9 cellular contexts compared by ENCODE assay signal in the genomic region with DNA sequence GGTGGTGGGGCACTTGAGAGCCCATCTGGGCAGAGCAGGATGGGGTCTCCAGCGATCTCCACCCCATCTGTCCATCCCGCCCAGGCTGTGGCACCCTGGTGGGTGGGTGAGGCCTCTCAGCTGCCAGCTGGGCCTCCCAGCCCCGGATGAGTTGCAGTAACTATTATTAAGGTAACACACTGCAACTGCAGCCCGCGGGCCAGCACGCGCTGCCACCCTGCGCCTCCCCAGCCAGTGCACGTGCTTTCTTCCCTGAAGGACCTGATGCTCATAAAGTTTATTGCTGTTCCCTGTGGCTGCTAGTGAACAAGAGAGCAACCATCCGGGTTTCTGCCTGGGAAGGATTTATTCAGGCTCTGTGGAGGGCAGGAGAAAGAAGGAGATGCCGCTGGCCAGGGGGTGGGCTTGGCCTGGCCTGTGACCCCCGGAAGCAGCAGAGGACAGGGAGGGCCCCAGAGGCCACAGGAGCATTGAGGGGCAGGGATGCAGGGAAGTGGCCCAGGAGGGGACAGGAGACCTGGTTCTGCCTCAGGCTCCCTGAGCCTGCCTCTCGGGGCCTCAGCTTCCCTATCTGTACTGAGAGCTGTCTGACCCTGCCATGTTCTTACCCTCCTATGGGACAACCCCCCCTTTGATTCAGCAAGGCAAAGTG. TPM values are rescaled to one million over a fixed set of nuclear protein-coding genes. Genes with fewer than 3 reads are reported as not detected.
DNase-seq lines count a peak whose midpoint lies in the region; ATAC-seq and TF ChIP-seq lines count a peak whose summit lies in the region.
"Had no signal": no experiment of that assay in that cellular context is flagged by ENCODE, and none has a peak within 500 bp of the region (broad histone marks: within the 10 kb centered on the region; RNA-seq: fewer than 3 reads in every experiment).

No MANE protein-coding gene starts in this region.

- no peak for TF ChIP-seq POLR2A in HCT116 (IDR thresholded peaks at IDR 0.05; ENCODE audit: borderline replicate concordance, extremely low read depth, insufficient read depth, insufficient read length)

- TF ChIP-seq CTCF in HCT116 (IDR thresholded peaks at IDR 0.05 in 2 of 3, conservative IDR thresholded peaks at IDR 0.05 in 1 of 3; ENCODE audit: borderline replicate concordance in 1 of 3, insufficient read depth in 1 of 3, low read depth in 2 of 3, low read length in 2 of 3) = no peak
- no peak for TF ChIP-seq CTCF in PC-9 (conservative IDR thresholded peaks at IDR 0.05)
- TF ChIP-seq CTCF in left ventricle myocardium inferior (IDR thresholded peaks at IDR 0.05; ENCODE audit: borderline replicate concordance) = no peak

- H3K4me2 ChIP-seq in HCT116 (ENCODE audit: low read length) (no peak overlapping the region), PC-9 (peak overlapping the region; percentile 61)

- intact Hi-C loops in HCT116 (cut with micrococcal nuclease) (loop anchor here (1.0 kb wide), 1 partner anchor 409 kb away; no protein-coding TSS in a partner anchor), PC-9 (cut with micrococcal nuclease; ENCODE audit: unreplicated experiment) (loop anchor here (1.0 kb wide), 1 partner anchor 17 kb away; no protein-coding TSS in a partner anchor), left ventricle myocardium inferior (cut with micrococcal nuclease) (no loop called here)

- POLR2A ChIA-PET in HCT116 (lab: Charles Lee) = no interaction called here
- POLR2A ChIA-PET in PC-9 (lab: Charles Lee; ENCODE audit: unreplicated experiment) = no interaction called here

- H3K27ac ChIP-seq in HCT116 (ENCODE audit: low read depth, low read length) (no peak overlapping the region), PC-9 (no peak overlapping the region), left ventricle myocardium inferior (replicated peaks) (peak overlapping the region; percentile 95)

- H4K20me1 ChIP-seq in HCT116 (ENCODE audit: insufficient read depth) (no peaks in the 10 kb centered on the region), PC-9 (ENCODE audit: insufficient read depth) (no peaks in the 10 kb centered on the region)

- H3K9me3 ChIP-seq in HCT116 (ENCODE audit: control insufficient read depth in 1 of 2, insufficient read depth in 1 of 2, low read depth in 1 of 2, low read length in 2 of 2) = no peaks in the 10 kb centered on the region
- no peaks in the 10 kb centered on the region for H3K9me3 ChIP-seq in PC-9 (ENCODE audit: insufficient read depth, low read depth)
- H3K9me3 ChIP-seq in left ventricle myocardium inferior (replicated peaks) = no peaks in the 10 kb centered on the region

- H3K4me1 ChIP-seq in HCT116 (ENCODE audit: control insufficient read depth in 1 of 2, insufficient read depth in 2 of 2, low read length in 2 of 2) (peaks cover 2 to 9% of the 10 kb centered on the region in 2 experiments; a peak in 3 of 4 replicates), PC-9 (replicated peaks; ENCODE audit: insufficient read depth) (peaks cover 35% of the 10 kb centered on the region), left ventricle myocardium inferior (peaks cover 50% of the 10 kb centered on the region)

- H3F3A ChIP-seq in PC-9 (ENCODE audit: insufficient read depth, low read depth) = peaks cover 16% of the 10 kb centered on the region; the same call in 1 of the 2 replicates

- H3K9me2 ChIP-seq in HCT116 (ENCODE audit: insufficient read depth) (no peaks in the 10 kb centered on the region), PC-9 (ENCODE audit: insufficient read depth) (no peaks in the 10 kb centered on the region)

- H3K27me3 ChIP-seq in HCT116 (ENCODE audit: insufficient read depth, low read length) (peaks cover 6% of the 10 kb centered on the region; the same call in 1 of the 2 replicates), PC-9 (ENCODE audit: insufficient read depth, low read depth) (no peaks in the 10 kb centered on the region), left ventricle myocardium inferior (ENCODE audit: low read depth) (no peaks in the 10 kb centered on the region)

- BruUV-seq in HCT116 (replicated peaks; lab: Mats Ljungman, UMichigan) = no TSS peak
- no TSS peak for BruUV-seq in PC-9 (replicated peaks; lab: Mats Ljungman, UMichigan)

- no peak overlapping the region for H3K9ac ChIP-seq in HCT116 (ENCODE audit: low read length)

- H2AFZ ChIP-seq in HCT116 (ENCODE audit: low read depth, low read length, poor library complexity, severe bottlenecking) (no peak overlapping the region), PC-9 (no peak overlapping the region)

- DNase-seq in HCT116 (ENCODE audit: low read depth, low spot score) = no peak
- no peak for DNase-seq in PC-9
- no peak for DNase-seq in left ventricle myocardium inferior
- DNase-seq in skeletal muscle cell (ENCODE audit: low read depth) = no peak
- no peak for DNase-seq in activated T-cell treated with anti-CD3 and anti-CD28 coated beads, Interleukin-2, amount 50 U/mL, for 48 hours
- DNase-seq in RKO (ENCODE audit: low spot score) = no peak
- DNase-seq: SIG-M5 had no signal

- TF ChIP-seq RAD21 in HCT116 (IDR thresholded peaks at IDR 0.05; ENCODE audit: low read depth) = no peak

- H3K4me3 ChIP-seq in HCT116 (replicated peaks in 1 of 2; ENCODE audit: low read depth in 1 of 2, low read length in 2 of 2) = no peak overlapping the region
- no peak overlapping the region for H3K4me3 ChIP-seq in PC-9
- H3K4me3 ChIP-seq in left ventricle myocardium inferior = peak overlapping the region; percentile 72
- peak overlapping the region; percentile 57 for H3K4me3 ChIP-seq in skeletal muscle cell (ENCODE audit: low read depth, low read length)

- CTCF ChIA-PET in HCT116 (lab: Charles Lee) (interaction anchor here (1.2 to 3.5 kb wide), 6 partner anchors 14 to 282 kb away, joined by 3 to 14 read pairs (median 6); partner anchors contain the start of gene UQCC2), PC-9 (lab: Charles Lee) (interaction anchor here (0.6 to 1.6 kb wide), 4 partner anchors 17 to 726 kb away, joined by 3 to 7 read pairs (median 3); partner anchors contain the start of gene UQCC2)

- H3K79me2 ChIP-seq in HCT116 (ENCODE audit: insufficient read depth, low read length) (no peaks in the 10 kb centered on the region), PC-9 (ENCODE audit: low read depth) (no peaks in the 10 kb centered on the region)

- H3K36me3 ChIP-seq in HCT116 (ENCODE audit: control insufficient read depth in 1 of 2, insufficient read depth in 2 of 2, low read length in 2 of 2) (no peaks in the 10 kb centered on the region), PC-9 (ENCODE audit: low read depth) (no peaks in the 10 kb centered on the region), left ventricle myocardium inferior (no peaks in the 10 kb centered on the region)

- ATAC-seq in HCT116 (0 out of 2 replicates have a peak, but pooled peaks have one; percentile 20), GM19397 (IDR thresholded peaks at IDR 0.05; ENCODE audit: unreplicated experiment) (no peak), HG03196 (IDR thresholded peaks at IDR 0.05; ENCODE audit: unreplicated experiment) (no peak)

- RAD21 ChIA-PET in HCT116 (lab: Charles Lee; ENCODE audit: low non-redundant PET in 1 of 2, low total read pairs in 2 of 2, uncharacterized antibody in 2 of 2, unreplicated experiment in 2 of 2) = interaction anchor here (0.7 to 1.4 kb wide), 2 partner anchors 16 to 777 kb away, joined by 3 to 8 read pairs; partner anchors contain the start of gene BRD2 (in 1 of the 2)

TF ChIP-seq in HCT116, 20 proteins besides CTCF, POLR2A, EP300 and RAD21 (continues in another document):
- no peak for TF ChIP-seq EGR1 (IDR thresholded peaks at IDR 0.05; ENCODE audit: low read depth)
- no peak for TF ChIP-seq ZNF274 (IDR thresholded peaks at IDR 0.05; ENCODE audit: low read depth, low read length)
- no peak for TF ChIP-seq MAX (IDR thresholded peaks at IDR 0.05)
- TF ChIP-seq SP1 (IDR thresholded peaks at IDR 0.05; ENCODE audit: low read depth) = no peak
- TF ChIP-seq ZFX (IDR thresholded peaks at IDR 0.05) = no peak
- no peak for TF ChIP-seq REST (IDR thresholded peaks at IDR 0.05; ENCODE audit: low read depth)
- TF ChIP-seq EZH2 (IDR thresholded peaks at IDR 0.05) = no peak

RNA-seq across cellular contexts. Expression of gene IP6K3, which starts 1.7 kb away (rescaled TPM):
- total RNA-seq in HCT116 (2021; ENCODE audit: unreplicated experiment) (not detected), PC-9 (2021) (not detected in 2 replicates), left ventricle myocardium inferior (42.0 TPM)
- polyA plus RNA-seq in HCT116 (2012) = 0.02 TPM in 1 of 2 replicates, not detected in the other

RNA-seq across cellular contexts. Expression of gene UQCC2, which starts 33.5 kb away (rescaled TPM):
- total RNA-seq in HCT116 (2021; ENCODE audit: unreplicated experiment) = 95.1 TPM
- polyA plus RNA-seq in HCT116 (2012) = 128 and 169 TPM in 2 replicates
- 71.2 and 72.9 TPM in 2 replicates for total RNA-seq in PC-9 (2021)
- 199 TPM for total RNA-seq in left ventricle myocardium inferior

RNA-seq across cellular contexts. Expression of gene LEMD2, which starts 43.9 kb away (rescaled TPM):
- total RNA-seq in HCT116 (2021; ENCODE audit: unreplicated experiment) (43.9 TPM), PC-9 (2021) (65.9 and 66.5 TPM in 2 replicates), left ventricle myocardium inferior (22.2 TPM)
- 27.4 and 28.0 TPM in 2 replicates for polyA plus RNA-seq in HCT116 (2012)

RNA-seq across cellular contexts. Expression of gene MLN, which starts 58.8 kb away (rescaled TPM):
- total RNA-seq in HCT116 (2021; ENCODE audit: unreplicated experiment) = not detected
- polyA plus RNA-seq in HCT116 (2012) = not detected in 2 replicates
- not detected in 2 replicates for total RNA-seq in PC-9 (2021)
- not detected for total RNA-seq in left ventricle myocardium inferior

Comparison
In these comparisons a context has a peak if more than half of its experiments do, and no peak if none do; other contexts are left out.
1. H3K4me3 ChIP-seq: peak in left ventricle myocardium inferior (single experiment) and skeletal muscle cell (single experiment); none in HCT116 (0 of 2) and PC-9 (single experiment).
2. RNA of gene IP6K3, which starts 1.7 kb away (total RNA-seq): 42.0 TPM in left ventricle myocardium inferior (single experiment); not detected in PC-9 and not detected in HCT116 (single experiment); every median in the first group is over 10 times any median in the second.